In genomic region chr1:53837924-53838653, GRCh38 we compare ENCODE assay signal across 8 cellular contexts. TPM values are rescaled to one million over a fixed set of nuclear protein-coding genes. Genes with fewer than 3 reads are reported as not detected.
A peak's percentile ranks its signal among the peaks of the same experiment; 100 is the strongest.
DNase-seq lines count a peak whose midpoint lies in the region; ATAC-seq and TF ChIP-seq lines count a peak whose summit lies in the region.

Gene NDC1 (minus strand): TSS chr1:53838296. CDS start chr1:53838261, 35 bp downstream.

- peaks cover 8% of the 10 kb centered on the region for H3K36me3 ChIP-seq in BLaER1

- H3K9ac ChIP-seq in BLaER1: peak within 1 kb of the TSS; percentile 99

- peaks cover 31% of the 10 kb centered on the region for H4K20me1 ChIP-seq in BLaER1

- H3K4me1 ChIP-seq in BLaER1: peaks cover 41% of the 10 kb centered on the region

- H3K36me3 Mint-ChIP-seq in activated CD4-positive, alpha-beta T cell treated with anti-CD3 and anti-CD28 coated beads, Interleukin-2, amount 10 ng/mL, durations not matched to agents 7 days and 5 days (ENCODE audit: low read depth): peaks cover 18% of the 10 kb centered on the region

- no peak for TF ChIP-seq CTCF in coronary artery (IDR thresholded peaks at IDR 0.05)

- H3K4me3 ChIP-seq in BLaER1 (peak within 1 kb of the TSS; percentile 91), coronary artery (peak within 1 kb of the TSS; percentile 73)

- H3K9me3 ChIP-seq in BLaER1: peaks cover 15% of the 10 kb centered on the region

- CTCF ChIA-PET in activated CD4-positive, alpha-beta T cell treated with anti-CD3 and anti-CD28 coated beads, Interleukin-2, amount 10 ng/mL, durations not matched to agents 7 days and 5 days (lab: Charles Lee): interaction anchor here (1.4 kb wide), 1 partner anchor 22 kb away, joined by 5 read pairs; no protein-coding TSS in a partner anchor

- H3K9me3 Mint-ChIP-seq in activated CD4-positive, alpha-beta T cell treated with anti-CD3 and anti-CD28 coated beads, Interleukin-2, amount 10 ng/mL, durations not matched to agents 7 days and 5 days: peaks cover 8% of the 10 kb centered on the region

- H3K27ac ChIP-seq in BLaER1 (peak within 1 kb of the TSS; percentile 99), coronary artery (peak within 1 kb of the TSS; percentile 87 to 95)

- DNase-seq in NCI-H69 (lab: John Stamatoyannopoulos, UW) (peak; percentile 95), coronary artery (ENCODE audit: low spot score) (peak; percentile 89), left colon (peak; percentile 92)
- DNase-seq in activated CD4-positive, alpha-beta T cell treated with anti-CD3 and anti-CD28 coated beads, Interleukin-2, amount 10 ng/mL, durations not matched to agents 7 days and 5 days: peak; percentile 93
- peak; percentile 89 for DNase-seq in stimulated activated CD4-positive, alpha-beta T cell treated with anti-CD3 and anti-CD28 coated beads, Interleukin-1b, Interleukin-23, amount 100 ng/mL, for 48 hours

- no peaks in the 10 kb centered on the region for H3K27me3 ChIP-seq in BLaER1

- peak within 1 kb of the TSS; percentile 97 for H3K4me3 Mint-ChIP-seq in activated CD4-positive, alpha-beta T cell treated with anti-CD3 and anti-CD28 coated beads, Interleukin-2, amount 10 ng/mL, durations not matched to agents 7 days and 5 days

- ATAC-seq in GM19328 (IDR thresholded peaks at IDR 0.05; ENCODE audit: unreplicated experiment) (peak; percentile 85), HG03520 (IDR thresholded peaks at IDR 0.05; ENCODE audit: unreplicated experiment) (peak; percentile 85), left colon (peak; percentile 93)

- H3K27me3 Mint-ChIP-seq in activated CD4-positive, alpha-beta T cell treated with anti-CD3 and anti-CD28 coated beads, Interleukin-2, amount 10 ng/mL, durations not matched to agents 7 days and 5 days: peaks cover 2% of the 10 kb centered on the region

- H3K4me2 ChIP-seq in BLaER1: peak within 1 kb of the TSS; percentile 81

- peaks cover 28% of the 10 kb centered on the region for H3K4me1 Mint-ChIP-seq in activated CD4-positive, alpha-beta T cell treated with anti-CD3 and anti-CD28 coated beads, Interleukin-2, amount 10 ng/mL, durations not matched to agents 7 days and 5 days

- POLR2A ChIA-PET in activated CD4-positive, alpha-beta T cell treated with anti-CD3 and anti-CD28 coated beads, Interleukin-2, amount 10 ng/mL, durations not matched to agents 7 days and 5 days (lab: Charles Lee): interaction anchor here (1.4 kb wide), 1 partner anchor 107 kb away, joined by 3 read pairs; the partner anchor contains the start of gene IFT25

- intact Hi-C loops in left colon (cut with DNase I, micrococcal nuclease): no loop called here

- peak within 1 kb of the TSS; percentile 99 for H3K27ac Mint-ChIP-seq in activated CD4-positive, alpha-beta T cell treated with anti-CD3 and anti-CD28 coated beads, Interleukin-2, amount 10 ng/mL, durations not matched to agents 7 days and 5 days

RNA-seq across cellular contexts. Expression of gene NDC1, which starts in this region (rescaled TPM):
- 10 to 100 TPM; 25.4 to 26.6 TPM for total RNA-seq in activated CD4-positive, alpha-beta T cell treated with anti-CD3 and anti-CD28 coated beads, Interleukin-2, amount 10 ng/mL, durations not matched to agents 7 days and 5 days
- 10 to 100 TPM; 10.3 to 16.8 TPM for total RNA-seq in left colon

Comparison
In these comparisons a context has a peak if more than half of its experiments do, and no peak if none do; other contexts are left out.
1. Peak in every context shown above with its lines: DNase-seq, ATAC-seq, H3K4me3 ChIP-seq and H3K27ac ChIP-seq.